ENCODE assay signal across 1 cellular context in the genomic region with DNA sequence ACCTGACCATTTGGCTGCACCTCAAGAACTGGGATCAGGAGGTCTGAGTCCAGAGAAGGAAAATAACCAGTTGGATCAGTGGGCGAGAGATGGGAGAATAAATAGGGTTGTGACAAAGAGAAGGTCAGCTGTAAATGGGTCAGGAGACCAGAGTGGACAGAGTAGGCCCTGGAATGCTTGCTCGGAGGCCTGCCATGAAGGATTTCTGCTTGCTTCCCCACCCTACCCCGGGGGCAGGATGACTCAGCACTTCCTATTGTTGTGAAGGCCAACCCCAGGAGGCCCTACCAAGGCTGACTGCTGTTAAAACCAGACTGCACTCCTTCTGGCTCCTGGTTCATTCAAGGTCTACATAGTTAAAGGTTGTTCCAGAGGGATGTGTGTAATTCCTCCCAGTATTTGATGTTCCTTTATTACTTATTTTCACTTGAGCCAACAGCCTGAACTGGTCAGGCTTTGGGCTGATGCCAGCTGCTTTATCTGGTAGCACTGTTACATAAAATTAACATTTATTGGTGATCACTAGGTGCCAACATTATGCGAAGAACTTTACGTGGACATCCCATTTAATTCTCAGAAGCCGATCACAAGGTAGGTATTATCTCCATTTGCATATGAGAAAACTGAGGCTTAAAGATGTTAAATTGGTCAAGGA.
TF ChIP-seq lines count a peak whose summit lies in the region.

No MANE protein-coding gene starts in this region.

TF ChIP-seq in SK-N-SH, 30 proteins besides CTCF, POLR2A, EP300 and RAD21:
- TF ChIP-seq TAF1 (IDR thresholded peaks at IDR 0.05; ENCODE audit: borderline replicate concordance, low read depth, low read length) (0 out of 2 replicates have a peak, but pooled peaks have one; percentile 15), ELF1 (IDR thresholded peaks at IDR 0.05) (peak; percentile 41; the same call in 1 of the 2 replicates), NFIC (IDR thresholded peaks at IDR 0.05; ENCODE audit: borderline replicate concordance) (peak; percentile 67), FOXJ3 (CRISPR knock-in tag; IDR thresholded peaks at IDR 0.05) (no peak), TEAD4 (IDR thresholded peaks at IDR 0.05; ENCODE audit: borderline replicate concordance, insufficient read depth) (peak; percentile 61), JUND (IDR thresholded peaks at IDR 0.05) (peak; percentile 80), RCOR1 (IDR thresholded peaks at IDR 0.05; ENCODE audit: low read length) (no peak), GABPA (IDR thresholded peaks at IDR 0.05; ENCODE audit: low read depth) (0 out of 2 replicates have a peak, but pooled peaks have one; percentile 17), CHD2 (IDR thresholded peaks at IDR 0.05; ENCODE audit: low read length, partially characterized antibody) (no peak), POLR2AphosphoS5 (IDR thresholded peaks at IDR 0.05; ENCODE audit: low read depth, low read length) (peak; percentile 64; the same call in 1 of the 2 replicates), GATA2 (CRISPR knock-in tag; IDR thresholded peaks at IDR 0.05) (no peak), NRF1 (IDR thresholded peaks at IDR 0.05; ENCODE audit: low read depth, low read length) (no peak), EZH2phosphoT487 (IDR thresholded peaks at IDR 0.05; ENCODE audit: borderline replicate concordance, low read depth) (no peak), RFX5 (IDR thresholded peaks at IDR 0.05; ENCODE audit: low read length) (no peak), FOSL2 (IDR thresholded peaks at IDR 0.05; ENCODE audit: borderline replicate concordance, low read depth) (peak; percentile 87), SIN3A (IDR thresholded peaks at IDR 0.05; ENCODE audit: borderline replicate concordance, low read depth, low read length) (no peak), FOXM1 (IDR thresholded peaks at IDR 0.05; ENCODE audit: low read depth) (no peak), YY1 (IDR thresholded peaks at IDR 0.05; ENCODE audit: low read depth) (0 out of 2 replicates have a peak, but pooled peaks have one; percentile 34), MEF2A (IDR thresholded peaks at IDR 0.05; ENCODE audit: borderline replicate concordance, low read depth) (no peak), SMC3 (IDR thresholded peaks at IDR 0.05; ENCODE audit: low read depth, low read length) (no peak), TCF12 (IDR thresholded peaks at IDR 0.05) (peak; percentile 73), RXRA (IDR thresholded peaks at IDR 0.05; ENCODE audit: borderline replicate concordance, low read depth) (peak; percentile 34; the same call in 1 of the 2 replicates), MXI1 (IDR thresholded peaks at IDR 0.05; ENCODE audit: low read depth, low read length) (no peak)
- TF ChIP-seq, protein P1, sequence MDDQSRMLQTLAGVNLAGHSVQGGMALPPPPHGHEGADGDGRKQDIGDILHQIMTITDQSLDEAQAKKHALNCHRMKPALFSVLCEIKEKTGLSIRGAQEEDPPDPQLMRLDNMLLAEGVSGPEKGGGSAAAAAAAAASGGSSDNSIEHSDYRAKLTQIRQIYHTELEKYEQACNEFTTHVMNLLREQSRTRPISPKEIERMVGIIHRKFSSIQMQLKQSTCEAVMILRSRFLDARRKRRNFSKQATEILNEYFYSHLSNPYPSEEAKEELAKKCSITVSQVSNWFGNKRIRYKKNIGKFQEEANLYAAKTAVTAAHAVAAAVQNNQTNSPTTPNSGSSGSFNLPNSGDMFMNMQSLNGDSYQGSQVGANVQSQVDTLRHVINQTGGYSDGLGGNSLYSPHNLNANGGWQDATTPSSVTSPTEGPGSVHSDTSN (IDR thresholded peaks at IDR 0.05) = peak; percentile 58; the same call in 1 of the 2 replicates
- TF ChIP-seq, protein P2, sequence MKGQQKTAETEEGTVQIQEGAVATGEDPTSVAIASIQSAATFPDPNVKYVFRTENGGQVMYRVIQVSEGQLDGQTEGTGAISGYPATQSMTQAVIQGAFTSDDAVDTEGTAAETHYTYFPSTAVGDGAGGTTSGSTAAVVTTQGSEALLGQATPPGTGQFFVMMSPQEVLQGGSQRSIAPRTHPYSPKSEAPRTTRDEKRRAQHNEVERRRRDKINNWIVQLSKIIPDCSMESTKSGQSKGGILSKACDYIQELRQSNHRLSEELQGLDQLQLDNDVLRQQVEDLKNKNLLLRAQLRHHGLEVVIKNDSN (IDR thresholded peaks at IDR 0.05; ENCODE audit: borderline replicate concordance, low read depth) = no peak
- TF ChIP-seq, protein P3, sequence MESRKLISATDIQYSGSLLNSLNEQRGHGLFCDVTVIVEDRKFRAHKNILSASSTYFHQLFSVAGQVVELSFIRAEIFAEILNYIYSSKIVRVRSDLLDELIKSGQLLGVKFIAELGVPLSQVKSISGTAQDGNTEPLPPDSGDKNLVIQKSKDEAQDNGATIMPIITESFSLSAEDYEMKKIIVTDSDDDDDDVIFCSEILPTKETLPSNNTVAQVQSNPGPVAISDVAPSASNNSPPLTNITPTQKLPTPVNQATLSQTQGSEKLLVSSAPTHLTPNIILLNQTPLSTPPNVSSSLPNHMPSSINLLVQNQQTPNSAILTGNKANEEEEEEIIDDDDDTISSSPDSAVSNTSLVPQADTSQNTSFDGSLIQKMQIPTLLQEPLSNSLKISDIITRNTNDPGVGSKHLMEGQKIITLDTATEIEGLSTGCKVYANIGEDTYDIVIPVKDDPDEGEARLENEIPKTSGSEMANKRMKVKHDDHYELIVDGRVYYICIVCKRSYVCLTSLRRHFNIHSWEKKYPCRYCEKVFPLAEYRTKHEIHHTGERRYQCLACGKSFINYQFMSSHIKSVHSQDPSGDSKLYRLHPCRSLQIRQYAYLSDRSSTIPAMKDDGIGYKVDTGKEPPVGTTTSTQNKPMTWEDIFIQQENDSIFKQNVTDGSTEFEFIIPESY (IDR thresholded peaks at IDR 0.05; ENCODE audit: borderline replicate concordance, low read depth) = no peak
- TF ChIP-seq, protein P4, sequence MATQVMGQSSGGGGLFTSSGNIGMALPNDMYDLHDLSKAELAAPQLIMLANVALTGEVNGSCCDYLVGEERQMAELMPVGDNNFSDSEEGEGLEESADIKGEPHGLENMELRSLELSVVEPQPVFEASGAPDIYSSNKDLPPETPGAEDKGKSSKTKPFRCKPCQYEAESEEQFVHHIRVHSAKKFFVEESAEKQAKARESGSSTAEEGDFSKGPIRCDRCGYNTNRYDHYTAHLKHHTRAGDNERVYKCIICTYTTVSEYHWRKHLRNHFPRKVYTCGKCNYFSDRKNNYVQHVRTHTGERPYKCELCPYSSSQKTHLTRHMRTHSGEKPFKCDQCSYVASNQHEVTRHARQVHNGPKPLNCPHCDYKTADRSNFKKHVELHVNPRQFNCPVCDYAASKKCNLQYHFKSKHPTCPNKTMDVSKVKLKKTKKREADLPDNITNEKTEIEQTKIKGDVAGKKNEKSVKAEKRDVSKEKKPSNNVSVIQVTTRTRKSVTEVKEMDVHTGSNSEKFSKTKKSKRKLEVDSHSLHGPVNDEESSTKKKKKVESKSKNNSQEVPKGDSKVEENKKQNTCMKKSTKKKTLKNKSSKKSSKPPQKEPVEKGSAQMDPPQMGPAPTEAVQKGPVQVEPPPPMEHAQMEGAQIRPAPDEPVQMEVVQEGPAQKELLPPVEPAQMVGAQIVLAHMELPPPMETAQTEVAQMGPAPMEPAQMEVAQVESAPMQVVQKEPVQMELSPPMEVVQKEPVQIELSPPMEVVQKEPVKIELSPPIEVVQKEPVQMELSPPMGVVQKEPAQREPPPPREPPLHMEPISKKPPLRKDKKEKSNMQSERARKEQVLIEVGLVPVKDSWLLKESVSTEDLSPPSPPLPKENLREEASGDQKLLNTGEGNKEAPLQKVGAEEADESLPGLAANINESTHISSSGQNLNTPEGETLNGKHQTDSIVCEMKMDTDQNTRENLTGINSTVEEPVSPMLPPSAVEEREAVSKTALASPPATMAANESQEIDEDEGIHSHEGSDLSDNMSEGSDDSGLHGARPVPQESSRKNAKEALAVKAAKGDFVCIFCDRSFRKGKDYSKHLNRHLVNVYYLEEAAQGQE (IDR thresholded peaks at IDR 0.05; ENCODE audit: low read depth, low read length) = no peak
- TF ChIP-seq, protein P5, sequence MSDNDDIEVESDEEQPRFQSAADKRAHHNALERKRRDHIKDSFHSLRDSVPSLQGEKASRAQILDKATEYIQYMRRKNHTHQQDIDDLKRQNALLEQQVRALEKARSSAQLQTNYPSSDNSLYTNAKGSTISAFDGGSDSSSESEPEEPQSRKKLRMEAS (IDR thresholded peaks at IDR 0.05; ENCODE audit: low read depth) = peak; percentile 72
- TF ChIP-seq, protein P6, sequence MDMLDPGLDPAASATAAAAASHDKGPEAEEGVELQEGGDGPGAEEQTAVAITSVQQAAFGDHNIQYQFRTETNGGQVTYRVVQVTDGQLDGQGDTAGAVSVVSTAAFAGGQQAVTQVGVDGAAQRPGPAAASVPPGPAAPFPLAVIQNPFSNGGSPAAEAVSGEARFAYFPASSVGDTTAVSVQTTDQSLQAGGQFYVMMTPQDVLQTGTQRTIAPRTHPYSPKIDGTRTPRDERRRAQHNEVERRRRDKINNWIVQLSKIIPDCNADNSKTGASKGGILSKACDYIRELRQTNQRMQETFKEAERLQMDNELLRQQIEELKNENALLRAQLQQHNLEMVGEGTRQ (IDR thresholded peaks at IDR 0.05; ENCODE audit: borderline replicate concordance, low read depth, low read length) = no peak
- TF ChIP-seq, protein P7, sequence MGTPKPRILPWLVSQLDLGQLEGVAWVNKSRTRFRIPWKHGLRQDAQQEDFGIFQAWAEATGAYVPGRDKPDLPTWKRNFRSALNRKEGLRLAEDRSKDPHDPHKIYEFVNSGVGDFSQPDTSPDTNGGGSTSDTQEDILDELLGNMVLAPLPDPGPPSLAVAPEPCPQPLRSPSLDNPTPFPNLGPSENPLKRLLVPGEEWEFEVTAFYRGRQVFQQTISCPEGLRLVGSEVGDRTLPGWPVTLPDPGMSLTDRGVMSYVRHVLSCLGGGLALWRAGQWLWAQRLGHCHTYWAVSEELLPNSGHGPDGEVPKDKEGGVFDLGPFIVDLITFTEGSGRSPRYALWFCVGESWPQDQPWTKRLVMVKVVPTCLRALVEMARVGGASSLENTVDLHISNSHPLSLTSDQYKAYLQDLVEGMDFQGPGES (IDR thresholded peaks at IDR 0.05; ENCODE audit: low read depth, low read length) = no peak
